In the genomic region with DNA sequence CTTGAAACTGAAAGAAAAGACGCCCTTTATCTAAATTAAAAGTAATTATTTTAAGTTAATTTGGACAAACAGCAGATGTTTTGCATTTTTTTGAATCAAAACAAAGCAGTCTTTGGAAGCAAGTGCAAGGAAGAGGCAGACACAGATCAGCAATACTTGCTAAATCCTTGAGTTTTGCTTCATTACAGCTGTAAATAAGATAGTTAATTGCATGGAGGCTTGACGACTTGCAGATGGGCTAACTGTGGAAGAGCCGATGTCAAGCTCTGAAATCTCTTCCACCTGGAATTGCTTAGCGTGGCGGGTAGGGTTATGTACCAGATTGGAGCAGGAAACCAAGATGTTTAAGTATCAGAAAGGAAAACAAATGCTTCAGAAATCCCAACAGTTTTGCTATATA, we compare ENCODE assay signal across 1 cellular context.
TF ChIP-seq lines count a peak whose summit lies in the region.

No MANE protein-coding gene starts in this region.

TF ChIP-seq in A549, 52 proteins besides CTCF, POLR2A, EP300 and RAD21 (continued from another document):
- no peak for TF ChIP-seq HOXB5 (CRISPR knock-in tag; IDR thresholded peaks at IDR 0.05)
